In genomic region chr11:1008781-1009180, GRCh38 we compare ENCODE assay signal across 25 cellular contexts. TPM values are rescaled to one million over a fixed set of nuclear protein-coding genes. Genes with fewer than 3 reads are reported as not detected.
DNase-seq lines count a peak whose midpoint lies in the region; TF ChIP-seq lines count a peak whose summit lies in the region.
"Had no signal": no experiment of that assay in that cellular context is flagged by ENCODE, and none has a peak within 500 bp of the region (broad histone marks: within the 10 kb centered on the region; RNA-seq: fewer than 3 reads in every experiment).

No MANE protein-coding gene starts in this region.

- no peak overlapping the region for H4K8ac ChIP-seq in neuronal stem cell (ENCODE audit: low read depth, low read length)

- no peak overlapping the region for H3K18ac ChIP-seq in neuronal stem cell (ENCODE audit: low read length)

- H3K27me3 ChIP-seq in endodermal cell (ENCODE audit: control insufficient read depth, insufficient read depth, low read length, poor library complexity, severe bottlenecking) (no peaks in the 10 kb centered on the region), neuronal stem cell (ENCODE audit: control insufficient read depth in 3 of 3, insufficient read depth in 3 of 3, low read depth in 1 of 3, low read length in 3 of 3) (no peaks in the 10 kb centered on the region)
- H3K27me3 ChIP-seq: BE2C had no signal

- POLR2A ChIA-PET in activated CD4-positive, alpha-beta T cell treated with anti-CD3 and anti-CD28 coated beads, Interleukin-2, amount 10 ng/mL, durations not matched to agents 7 days and 5 days (lab: Charles Lee) = no interaction called here
- POLR2A ChIA-PET in RWPE1 (lab: Yijun Ruan, JAX; ENCODE audit: low non-redundant PET) = no interaction called here

- peaks cover 49% of the 10 kb centered on the region for H3K36me3 ChIP-seq in endodermal cell (ENCODE audit: control insufficient read depth, insufficient read depth, low read length)
- H3K36me3 ChIP-seq in neuronal stem cell (replicated peaks in 1 of 2; ENCODE audit: control insufficient read depth in 2 of 2, insufficient read depth in 2 of 2, low read length in 2 of 2) = peaks cover 41 to 73% of the 10 kb centered on the region in 2 donors

- no peak overlapping the region for H2BK12ac ChIP-seq in neuronal stem cell (ENCODE audit: low read length)

- peak overlapping the region; percentile 18; the same call in 1 of the 2 replicates for H3K27ac ChIP-seq in RWPE1
- H3K27ac ChIP-seq in endodermal cell (ENCODE audit: low read depth, low read length) = peak overlapping the region; percentile 12
- H3K27ac ChIP-seq in neuronal stem cell (replicated peaks; ENCODE audit: low read length) = no peak overlapping the region
- H3K27ac ChIP-seq: 22Rv1, A549 had no signal

- DNase-seq in activated CD4-positive, alpha-beta T cell treated with anti-CD3 and anti-CD28 coated beads, Interleukin-2, amount 10 ng/mL, durations not matched to agents 7 days and 5 days = no peak
- DNase-seq in activated CD4-positive, alpha-beta T cell treated with anti-CD3 and anti-CD28 coated beads for 48 hours = no peak
- DNase-seq in RWPE1 (ENCODE audit: low spot score) (no peak), endodermal cell (no peak), NCI-H82 (lab: John Stamatoyannopoulos, UW) (no peak), neuronal stem cell (ENCODE audit: low spot score) (no peak), GM10266 (ENCODE audit: extremely low spot score) (no peak)
- DNase-seq: BE2C; C1 segment of cervical spinal cord; CD4-positive, alpha-beta memory T cell; CD4-positive, CD25-positive, alpha-beta regulatory T cell; CD8-positive, alpha-beta memory T cell; DMS 273 treated with DMSO at 0.1 percent for 48 hours; DMS153; DMS53; DMS79; DND-41; EL; GDM1 had no signal

- no peaks in the 10 kb centered on the region for H3K9me3 Mint-ChIP-seq in activated CD4-positive, alpha-beta T cell treated with anti-CD3 and anti-CD28 coated beads, Interleukin-2, amount 10 ng/mL, durations not matched to agents 7 days and 5 days
- H3K9me3 Mint-ChIP-seq in endodermal cell = no peaks in the 10 kb centered on the region
- H3K9me3 Mint-ChIP-seq: CD14-positive monocyte; CD4-positive, alpha-beta memory T cell; CD8-positive, alpha-beta memory T cell had no signal

- H3K4me1 Mint-ChIP-seq in activated CD4-positive, alpha-beta T cell treated with anti-CD3 and anti-CD28 coated beads, Interleukin-2, amount 10 ng/mL, durations not matched to agents 7 days and 5 days = peaks cover 3% of the 10 kb centered on the region
- H3K4me1 Mint-ChIP-seq in endodermal cell = no peaks in the 10 kb centered on the region
- H3K4me1 Mint-ChIP-seq: CD14-positive monocyte; CD4-positive, alpha-beta memory T cell; CD4-positive, CD25-positive, alpha-beta regulatory T cell; CD8-positive, alpha-beta memory T cell had no signal

- TF ChIP-seq CTCF in RWPE1 (conservative IDR thresholded peaks at IDR 0.05; ENCODE audit: low read depth) (no peak), endodermal cell (conservative IDR thresholded peaks at IDR 0.05) (no peak), GM10266 (IDR thresholded peaks at IDR 0.05; ENCODE audit: control insufficient read depth, insufficient read depth, low read depth, missing control alignments) (no peak)

- CTCF ChIA-PET in activated CD4-positive, alpha-beta T cell treated with anti-CD3 and anti-CD28 coated beads, Interleukin-2, amount 10 ng/mL, durations not matched to agents 7 days and 5 days (lab: Charles Lee) = no interaction called here
- CTCF ChIA-PET in RWPE1 (lab: Yijun Ruan, JAX) = no interaction called here

- no peak overlapping the region for H2AK5ac ChIP-seq in neuronal stem cell (ENCODE audit: low read depth, low read length)

- H3K27ac Mint-ChIP-seq in activated CD4-positive, alpha-beta T cell treated with anti-CD3 and anti-CD28 coated beads, Interleukin-2, amount 10 ng/mL, durations not matched to agents 7 days and 5 days = peak overlapping the region; percentile 42
- H3K27ac Mint-ChIP-seq in endodermal cell = no peak overlapping the region
- H3K27ac Mint-ChIP-seq: CD4-positive, alpha-beta memory T cell; CD4-positive, CD25-positive, alpha-beta regulatory T cell; CD8-positive, alpha-beta memory T cell had no signal

- H3K9me3 ChIP-seq in endodermal cell (ENCODE audit: control insufficient read depth, low read length) (no peaks in the 10 kb centered on the region), neuronal stem cell (replicated peaks in 1 of 2; ENCODE audit: control insufficient read depth in 2 of 2, insufficient read depth in 1 of 2, low read depth in 1 of 2, low read length in 2 of 2) (no peaks in the 10 kb centered on the region)
- H3K9me3 ChIP-seq: A549, BE2C had no signal

- 93% methylated on average over 9 to 12 of the region's 12 CpGs for WGBS in endodermal cell (ENCODE audit: insufficient coverage in 1 of 2, insufficient read length in 1 of 2), 2 experiments
- WGBS in neuronal stem cell (ENCODE audit: extremely low coverage in 2 of 2, insufficient read length in 2 of 2, insufficient replicate concordance in 1 of 2), 2 donors = no CpG with 5 or more reads among the region's 12 CpGs

- H3K4me1 ChIP-seq in endodermal cell (ENCODE audit: control insufficient read depth, insufficient read depth, low read length) (no peaks in the 10 kb centered on the region), neuronal stem cell (ENCODE audit: control insufficient read depth in 2 of 2, insufficient read depth in 1 of 2, low read depth in 1 of 2, low read length in 2 of 2) (peaks cover 3 to 5% of the 10 kb centered on the region in 2 donors)
- H3K4me1 ChIP-seq: A549 had no signal

- H2BK120ac ChIP-seq in neuronal stem cell (ENCODE audit: low read depth, low read length) = no peak overlapping the region

- H2BK15ac ChIP-seq in neuronal stem cell (ENCODE audit: low read length) = no peak overlapping the region

- no peak overlapping the region for H2AFZ ChIP-seq in neuronal stem cell (ENCODE audit: low read length)

- peaks cover 18% of the 10 kb centered on the region for H3K36me3 Mint-ChIP-seq in activated CD4-positive, alpha-beta T cell treated with anti-CD3 and anti-CD28 coated beads, Interleukin-2, amount 10 ng/mL, durations not matched to agents 7 days and 5 days (ENCODE audit: low read depth)
- peaks cover 52% of the 10 kb centered on the region for H3K36me3 Mint-ChIP-seq in endodermal cell (ENCODE audit: low read depth)

- H3K9ac ChIP-seq in endodermal cell (ENCODE audit: extremely low read depth, low read length, poor library complexity, severe bottlenecking) (no peak overlapping the region), neuronal stem cell (ENCODE audit: low read depth, low read length, poor library complexity) (no peak overlapping the region)

- no peak overlapping the region for H2BK5ac ChIP-seq in neuronal stem cell (ENCODE audit: low read length)

- H3K27me3 Mint-ChIP-seq in activated CD4-positive, alpha-beta T cell treated with anti-CD3 and anti-CD28 coated beads, Interleukin-2, amount 10 ng/mL, durations not matched to agents 7 days and 5 days = no peaks in the 10 kb centered on the region
- H3K27me3 Mint-ChIP-seq in endodermal cell (ENCODE audit: insufficient read depth) = no peaks in the 10 kb centered on the region
- H3K27me3 Mint-ChIP-seq: CD4-positive, alpha-beta memory T cell; CD4-positive, CD25-positive, alpha-beta regulatory T cell; CD8-positive, alpha-beta memory T cell had no signal

- H3K4me3 Mint-ChIP-seq in activated CD4-positive, alpha-beta T cell treated with anti-CD3 and anti-CD28 coated beads, Interleukin-2, amount 10 ng/mL, durations not matched to agents 7 days and 5 days = no peak overlapping the region
- no peak overlapping the region for H3K4me3 Mint-ChIP-seq in endodermal cell
- H3K4me3 Mint-ChIP-seq: CD14-positive monocyte; CD4-positive, alpha-beta memory T cell; CD8-positive, alpha-beta memory T cell had no signal

- no peak overlapping the region for H3K4ac ChIP-seq in neuronal stem cell (ENCODE audit: low read length)

- no peaks in the 10 kb centered on the region for H3K79me1 ChIP-seq in neuronal stem cell (ENCODE audit: low read depth, low read length)

- H4K91ac ChIP-seq in neuronal stem cell (ENCODE audit: low read depth, low read length, poor library complexity) = no peak overlapping the region

- H3K4me2 ChIP-seq in neuronal stem cell (ENCODE audit: insufficient read depth, low read length, poor library complexity, severe bottlenecking) = no peak overlapping the region
- H3K4me2 ChIP-seq: A549 had no signal

- no peak overlapping the region for H3K14ac ChIP-seq in neuronal stem cell (ENCODE audit: low read length)

- H3K4me3 ChIP-seq in endodermal cell (ENCODE audit: low read length) = no peak overlapping the region
- H3K4me3 ChIP-seq in neuronal stem cell (ENCODE audit: low read length in 2 of 2) = no peak overlapping the region
- H3K4me3 ChIP-seq: A549 had no signal

- H3K23ac ChIP-seq in neuronal stem cell (ENCODE audit: low read depth, low read length, poor library complexity) = no peak overlapping the region

RNA-seq across cellular contexts. Expression of gene MUC6, which starts 27.7 kb away (rescaled TPM):
- total RNA-seq in activated CD4-positive, alpha-beta T cell treated with anti-CD3 and anti-CD28 coated beads, Interleukin-2, amount 10 ng/mL, durations not matched to agents 7 days and 5 days = not detected
- under 1 TPM; 0.26 to 0.40 TPM for total RNA-seq in endodermal cell
- polyA plus RNA-seq in endodermal cell (2013, experiment 1 of 2) = 0.04 TPM
- not detected for polyA plus RNA-seq in endodermal cell (2013, experiment 2 of 2)
- polyA plus RNA-seq in neuronal stem cell (2013, experiment 1 of 2) = not detected
- polyA plus RNA-seq in neuronal stem cell (2013, experiment 2 of 2) = not detected
- total RNA-seq: A172; CD4-positive, alpha-beta memory T cell; CD4-positive, CD25-positive, alpha-beta regulatory T cell; CD8-positive, alpha-beta memory T cell; Daoy; G401 had no signal
- polyA plus RNA-seq: A549; CD14-positive monocyte; CD8-positive, alpha-beta memory T cell had no signal
